1 cellular context compared by ENCODE assay signal in the genomic region with DNA sequence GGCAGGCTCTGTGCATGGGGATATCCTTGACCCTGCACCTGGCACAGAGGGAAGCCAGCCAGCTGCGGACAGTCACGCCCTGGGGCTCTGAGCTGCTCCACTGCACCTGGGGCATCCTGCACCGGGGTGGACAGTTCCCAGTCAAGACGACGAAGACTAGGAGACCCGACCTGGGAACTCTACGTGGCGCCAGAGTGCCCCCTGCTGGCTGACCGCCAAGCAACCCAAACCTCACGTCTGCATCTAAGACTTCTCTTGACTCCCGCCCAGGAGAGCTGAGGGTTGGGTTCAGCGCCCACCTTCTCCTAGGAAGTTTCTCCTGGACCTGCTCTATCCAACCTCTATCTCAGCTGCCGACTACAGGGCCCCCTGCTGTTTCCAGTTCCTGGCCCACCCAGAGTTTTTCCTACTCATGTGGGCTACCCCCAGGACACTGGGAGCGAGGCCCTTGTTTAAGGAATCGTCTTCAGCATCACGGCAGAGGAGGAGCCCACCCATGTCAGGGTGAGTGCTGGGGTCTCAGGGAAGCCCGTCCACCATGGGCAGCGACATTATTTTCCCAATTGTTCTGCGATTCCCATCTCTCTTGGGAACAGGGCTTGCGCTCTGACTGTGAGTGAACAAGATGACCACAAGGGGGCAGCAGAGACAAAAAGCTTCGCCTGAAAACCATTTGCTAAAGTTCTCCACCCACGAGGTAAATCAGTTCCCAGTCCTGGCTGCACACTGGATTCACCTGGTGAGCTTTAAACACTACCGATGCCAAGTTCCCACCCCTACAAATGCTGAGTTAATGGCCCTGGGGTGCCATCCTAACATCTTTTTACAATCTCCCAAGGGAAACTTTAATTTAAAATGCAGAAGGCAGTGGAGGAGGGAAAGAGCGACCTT.
TF ChIP-seq lines count a peak whose summit lies in the region.

No MANE protein-coding gene starts in this region.

TF ChIP-seq in GM23338, 12 proteins besides CTCF, POLR2A, EP300 and RAD21 (continued from another document):
- 0 out of 2 replicates have a peak, but pooled peaks have one; percentile 28 for TF ChIP-seq CREB1 (CRISPR knock-in tag; IDR thresholded peaks at IDR 0.05; ENCODE audit: low read depth)
- TF ChIP-seq EZH2phosphoT487 (IDR thresholded peaks at IDR 0.05; ENCODE audit: unreplicated experiment): no peak
